ENCODE assay signal across 10 cellular contexts in genomic region chr4:42638993-42639392, GRCh38.
DNase-seq lines count a peak whose midpoint lies in the region; ATAC-seq and TF ChIP-seq lines count a peak whose summit lies in the region.
"Had no signal": no experiment of that assay in that cellular context is flagged by ENCODE, and none has a peak within 500 bp of the region (broad histone marks: within the 10 kb centered on the region; RNA-seq: fewer than 3 reads in every experiment).

No MANE protein-coding gene starts in this region.

- no peaks in the 10 kb centered on the region for H3K9me3 Mint-ChIP-seq in activated naive CD8-positive, alpha-beta T cell treated with anti-CD3 and anti-CD28 coated beads, Interleukin-2, amount 50 U/mL, for 24 hours

- no peak overlapping the region for H3K4me3 Mint-ChIP-seq in activated naive CD8-positive, alpha-beta T cell treated with anti-CD3 and anti-CD28 coated beads, Interleukin-2, amount 50 U/mL, for 24 hours

- peaks cover 88% of the 10 kb centered on the region for H3K4me1 Mint-ChIP-seq in activated naive CD8-positive, alpha-beta T cell treated with anti-CD3 and anti-CD28 coated beads, Interleukin-2, amount 50 U/mL, for 24 hours

- DNase-seq in GM13976 (ENCODE audit: low spot score) (peak; percentile 52), GM20000 (ENCODE audit: low spot score) (peak; percentile 60), anterior cingulate cortex (lab: John Stamatoyannopoulos, UW) (no peak), SHP77 (lab: John Stamatoyannopoulos, UW) (no peak), cortex of kidney (lab: John Stamatoyannopoulos, UW) (no peak), ecto neural progenitor cell (ENCODE audit: low spot score) (no peak)
- peak; percentile 32 for DNase-seq in activated naive CD8-positive, alpha-beta T cell treated with anti-CD3 and anti-CD28 coated beads, Interleukin-2, amount 50 U/mL, for 24 hours
- DNase-seq: activated CD8-positive, alpha-beta memory T cell treated with anti-CD3 and anti-CD28 coated beads for 24 hours; NCI-H2107 had no signal

- H3K36me3 Mint-ChIP-seq in activated naive CD8-positive, alpha-beta T cell treated with anti-CD3 and anti-CD28 coated beads, Interleukin-2, amount 50 U/mL, for 24 hours (ENCODE audit: low read depth), result peaks cover 1% of the 10 kb centered on the region

- ATAC-seq in HG03175 (IDR thresholded peaks at IDR 0.05; ENCODE audit: unreplicated experiment), result peak; percentile 70
- peak; percentile 38 for ATAC-seq in activated naive CD8-positive, alpha-beta T cell treated with anti-CD3 and anti-CD28 coated beads, Interleukin-2, amount 50 U/mL, for 24 hours

- TF ChIP-seq CTCF in GM13976 (IDR thresholded peaks at IDR 0.05; ENCODE audit: borderline replicate concordance, control extremely low read depth, extremely low read depth, insufficient read depth, missing control alignments) (no peak), GM20000 (IDR thresholded peaks at IDR 0.05; ENCODE audit: extremely low read depth, missing control alignments) (no peak)

- in situ Hi-C loops in GM13976 (cut with MboI; ENCODE audit: low sequenced_read_pairs, unreplicated experiment), result no loop called here

- no peaks in the 10 kb centered on the region for H3K27me3 Mint-ChIP-seq in activated naive CD8-positive, alpha-beta T cell treated with anti-CD3 and anti-CD28 coated beads, Interleukin-2, amount 50 U/mL, for 24 hours

- H3K27ac Mint-ChIP-seq in activated naive CD8-positive, alpha-beta T cell treated with anti-CD3 and anti-CD28 coated beads, Interleukin-2, amount 50 U/mL, for 24 hours, result peak overlapping the region; percentile 46

Comparison
In these comparisons a context has a peak if more than half of its experiments do, and no peak if none do; other contexts are left out.
1. DNase-seq: peak in GM13976 (single experiment), GM20000 (single experiment) and activated naive CD8-positive, alpha-beta T cell treated with anti-CD3 and anti-CD28 coated beads, Interleukin-2, amount 50 U/mL, for 24 hours (single experiment); none in anterior cingulate cortex (0 of 58), SHP77 (0 of 2), cortex of kidney (single experiment) and ecto neural progenitor cell (single experiment).